Comparison of ENCODE assay signal across 16 cellular contexts in the genomic region with DNA sequence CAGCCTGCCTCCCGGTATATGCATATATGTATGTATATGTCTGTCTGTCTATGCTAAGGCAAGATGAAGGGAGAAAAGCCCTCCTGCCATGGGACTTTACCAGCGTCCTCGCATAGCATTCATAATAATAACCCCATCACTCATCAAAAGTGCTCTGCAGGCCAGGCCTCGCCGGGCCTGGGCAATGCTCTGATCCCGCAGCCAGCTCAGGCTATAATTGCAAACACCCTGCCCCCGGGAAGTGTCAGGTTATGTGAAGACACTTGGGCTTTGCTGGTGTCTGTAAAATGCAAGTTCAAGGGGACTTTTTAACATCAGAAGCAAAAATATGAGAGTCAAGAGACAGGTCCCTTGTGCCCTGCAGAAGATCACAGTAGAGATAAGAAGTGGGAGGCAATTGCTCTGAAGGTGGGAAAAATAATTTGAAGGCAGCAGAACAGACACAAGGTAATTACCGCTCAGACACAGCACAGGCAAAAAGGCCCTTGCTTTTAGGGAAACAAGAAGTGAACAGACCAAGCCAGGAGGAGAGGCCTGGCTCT.
A peak's percentile ranks its signal among the peaks of the same experiment; 100 is the strongest.
DNase-seq lines count a peak whose midpoint lies in the region; ATAC-seq lines count a peak whose summit lies in the region.
"Had no signal": no experiment of that assay in that cellular context is flagged by ENCODE, and none has a peak within 500 bp of the region (broad histone marks: within the 10 kb centered on the region; RNA-seq: fewer than 3 reads in every experiment).

No MANE protein-coding gene starts in this region.

- H3K4me1 ChIP-seq in mesodermal cell (ENCODE audit: control insufficient read depth, insufficient read depth, low read length, poor library complexity, severe bottlenecking), result peaks cover 4% of the 10 kb centered on the region

- peak; percentile 38 for ATAC-seq in Right ventricle myocardium inferior
- no peak for ATAC-seq in left lobe of liver
- ATAC-seq in HG02840 (IDR thresholded peaks at IDR 0.05; ENCODE audit: low FRiP score, unreplicated experiment), result no peak
- ATAC-seq in GM21528 (IDR thresholded peaks at IDR 0.05; ENCODE audit: low FRiP score, unreplicated experiment), result no peak
- ATAC-seq: CD8-positive, alpha-beta T cell; HepG2 had no signal

- no peak for DNase-seq in Right ventricle myocardium inferior (ENCODE audit: missing footprints)
- no peak for DNase-seq in cardiac septum (ENCODE audit: low spot score)
- DNase-seq in SK-N-DZ (ENCODE audit: low spot score), result peak; percentile 70
- no peak for DNase-seq in left lobe of liver (ENCODE audit: low spot score)
- DNase-seq: CD8-positive, alpha-beta T cell; COR-L47; DMS153; DMS79 treated with DMSO at 0.1 percent for 48 hours; EL; HCEC 1CT; HFFc6 had no signal

- H3K36me3 ChIP-seq in mesodermal cell (ENCODE audit: control insufficient read depth, insufficient read depth, low read length), result no peaks in the 10 kb centered on the region

- intact Hi-C loops in Right ventricle myocardium inferior (cut with DNase I), result no loop called here
- intact Hi-C loops in cardiac septum (cut with DNase I), result no loop called here

- WGBS in mesodermal cell (ENCODE audit: insufficient coverage in 2 of 2), 2 experiments, result 81 to 90% methylated on average over 4 of the region's 8 CpGs

- H3K4me3 ChIP-seq in mesodermal cell (ENCODE audit: extremely low read depth, insufficient read depth, low read length, poor library complexity, severe bottlenecking), result no peak overlapping the region

- peak overlapping the region; percentile 16 for H3K27ac ChIP-seq in mesodermal cell (ENCODE audit: low read depth, low read length, severe bottlenecking)
- H3K27ac ChIP-seq: 22Rv1 had no signal

- peaks cover 4% of the 10 kb centered on the region for H3K9me3 ChIP-seq in mesodermal cell (ENCODE audit: control insufficient read depth, low read length)
